Comparison of ENCODE assay signal across 14 cellular contexts in the genomic region with DNA sequence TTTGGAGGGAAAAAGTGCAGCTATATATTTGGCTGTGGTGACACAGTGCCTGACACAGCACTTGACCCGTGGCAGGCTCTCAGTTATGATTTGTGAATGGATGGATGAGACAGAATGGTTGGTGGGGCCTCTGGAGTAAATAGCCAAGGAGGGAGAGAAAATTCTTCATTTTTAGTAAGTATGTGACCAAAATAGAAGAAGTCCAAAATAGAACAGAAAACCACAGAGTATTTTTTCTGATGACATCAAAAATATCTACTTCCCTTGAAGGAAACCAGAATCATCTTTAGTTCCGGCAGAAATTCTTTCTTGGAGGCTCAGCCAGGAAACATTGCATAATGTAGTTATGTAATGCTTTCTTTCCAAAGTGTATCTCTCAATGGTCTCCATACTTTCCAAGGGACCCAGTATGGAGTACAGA.
DNase-seq lines count a peak whose midpoint lies in the region; ATAC-seq and TF ChIP-seq lines count a peak whose summit lies in the region.
"Had no signal": no experiment of that assay in that cellular context is flagged by ENCODE, and none has a peak within 500 bp of the region (broad histone marks: within the 10 kb centered on the region; RNA-seq: fewer than 3 reads in every experiment).

No MANE protein-coding gene starts in this region.

- DNase-seq in AG20443 (ENCODE audit: low spot score): peak; percentile 18
- peak; percentile 56 to 65 for DNase-seq in Kasumi-1 (lab: John Stamatoyannopoulos, UW)
- peak; percentile 1 to 4 for DNase-seq in cardiac fibroblast (ENCODE audit: low read depth in 2 of 2)
- DNase-seq in T-helper 1 cell: no peak
- DNase-seq in ecto neural progenitor cell (ENCODE audit: low spot score): no peak
- DNase-seq in NCI-H1694 (lab: John Stamatoyannopoulos, UW): no peak
- DNase-seq: activated CD4-positive, alpha-beta T cell treated with anti-CD3 and anti-CD28 coated beads for 4 hours; activated gamma-delta T cell treated with Interleukin-2 at 50 U/mL for 16 hours; NCI-H446 treated with DMSO at 0.1 percent for 48 hours had no signal

- H3K4me3 Mint-ChIP-seq in nephron: peak overlapping the region; percentile 12 to 35 (median 20)
- H3K4me3 Mint-ChIP-seq: dendritic cell treated with granulocyte-macrophage colony-stimulating factor and Interleukin-4, amounts not matched to agents 40 ng/mL and 50 ng/mL, for 4 days had no signal

- H3K27ac Mint-ChIP-seq in nephron: peak overlapping the region; percentile 67 to 90 (median 79)
- H3K27ac Mint-ChIP-seq: dendritic cell treated with granulocyte-macrophage colony-stimulating factor and Interleukin-4, amounts not matched to agents 40 ng/mL and 50 ng/mL, for 4 days had no signal

- TF ChIP-seq CTCF in cardiac fibroblast (IDR thresholded peaks at IDR 0.05; ENCODE audit: low read depth, low read length) (no peak), nephron (IDR thresholded peaks at IDR 0.05; ENCODE audit: unreplicated experiment in 3 of 3) (no peak)

- H3K27me3 Mint-ChIP-seq in nephron (ENCODE audit: low read depth): peaks cover 9% of the 10 kb centered on the region

- no peak for ATAC-seq in GM18498 (IDR thresholded peaks at IDR 0.05; ENCODE audit: unreplicated experiment)

- no peaks in the 10 kb centered on the region for H3K9me3 Mint-ChIP-seq in nephron

- H3K4me1 Mint-ChIP-seq in nephron: peaks cover 43% of the 10 kb centered on the region

- H3K4me3 ChIP-seq in cardiac fibroblast (replicated peaks in 1 of 2; ENCODE audit: low read depth in 2 of 2, low read length in 2 of 2): no peak overlapping the region
- H3K4me3 ChIP-seq: lung, testis had no signal

- H3K36me3 Mint-ChIP-seq in nephron (ENCODE audit: low read depth): no peaks in the 10 kb centered on the region

Comparison
In these comparisons a context has a peak if more than half of its experiments do, and no peak if none do; other contexts are left out.
1. DNase-seq: peak in AG20443 (single experiment), Kasumi-1 (2 of 2) and cardiac fibroblast (2 of 2); none in T-helper 1 cell (0 of 5), ecto neural progenitor cell (single experiment) and NCI-H1694 (single experiment).